In genomic region chr1:197904126-197904787, GRCh38 we compare ENCODE assay signal across 1 cellular context.
TF ChIP-seq lines count a peak whose summit lies in the region.

No MANE protein-coding gene starts in this region.

TF ChIP-seq in GM23338, 12 proteins besides CTCF, POLR2A, EP300 and RAD21 (continued from another document):
- TF ChIP-seq ZNF462 (CRISPR knock-in tag; IDR thresholded peaks at IDR 0.05), result no peak
